Comparison of ENCODE assay signal across 16 cellular contexts in genomic region chr6:110363748-110364147, GRCh38. TPM values are rescaled to one million over a fixed set of nuclear protein-coding genes. Genes with fewer than 3 reads are reported as not detected.
"Had no signal": no experiment of that assay in that cellular context is flagged by ENCODE, and none has a peak within 500 bp of the region (broad histone marks: within the 10 kb centered on the region; RNA-seq: fewer than 3 reads in every experiment).

No MANE protein-coding gene starts in this region.

- H3K4me3 ChIP-seq: esophagus squamous epithelium, ovary had no signal

- H3K36me3 ChIP-seq: esophagus squamous epithelium, ovary had no signal

- H3K27ac ChIP-seq: esophagus squamous epithelium, ovary had no signal

- H3K9me3 ChIP-seq: esophagus squamous epithelium, ovary had no signal

- ATAC-seq: activated T-cell treated with anti-CD3 and anti-CD28 coated beads, Interleukin-2, amount 50 U/mL, for 4 hours; left lobe of liver had no signal

- H3K27me3 ChIP-seq: ovary had no signal

- DNase-seq: activated CD4-positive, alpha-beta T cell treated with anti-CD3 and anti-CD28 coated beads for 1 hour; activated CD4-positive, alpha-beta T cell treated with anti-CD3 and anti-CD28 coated beads, Interleukin-2, amount 50 U/mL, for 48 hours; activated gamma-delta T cell treated with Interleukin-2 at 50 U/mL for 16 hours; activated naive CD8-positive, alpha-beta T cell treated with anti-CD3 and anti-CD28 coated beads for 36 hours; activated T-cell treated with anti-CD3 and anti-CD28 coated beads, Interleukin-2, amount 50 U/mL, for 4 hours; esophagus squamous epithelium; foreskin fibroblast; mesenchymal stem cell; ovary; retina; small intestine; substantia nigra; T-helper 9 cell had no signal

RNA-seq across cellular contexts. Expression of gene METTL24, which starts 5.6 kb away (rescaled TPM):
- total RNA-seq: activated T-cell treated with anti-CD3 and anti-CD28 coated beads, Interleukin-2, amount 50 U/mL, for 4 hours; bronchial epithelial cell had no signal
- polyA plus RNA-seq: neural cell had no signal

RNA-seq across cellular contexts. Expression of gene DDO, which starts 51.6 kb away (rescaled TPM):
- total RNA-seq: activated naive CD8-positive, alpha-beta T cell treated with anti-CD3 and anti-CD28 coated beads for 36 hours; activated T-cell treated with anti-CD3 and anti-CD28 coated beads, Interleukin-2, amount 50 U/mL, for 4 hours; bronchial epithelial cell had no signal
- polyA plus RNA-seq: neural cell had no signal
